In genomic region chr16:31416371-31416770, GRCh38 we compare ENCODE assay signal across 24 cellular contexts. TPM values are rescaled to one million over a fixed set of nuclear protein-coding genes. Genes with fewer than 3 reads are reported as not detected.
"Had no signal": no experiment of that assay in that cellular context is flagged by ENCODE, and none has a peak within 500 bp of the region (broad histone marks: within the 10 kb centered on the region; RNA-seq: fewer than 3 reads in every experiment).

No MANE protein-coding gene starts in this region.

- DNase-seq: IMR-90, Karpas-422, KG1, MG63, NCI-H1092, NCI-H1105 treated with DMSO at 0.1 percent for 48 hours, NCI-H1436, NCI-H187, NCI-H2029, NCI-H2081 treated with DMSO at 0.1 percent for 48 hours, NCI-H2171, NCI-H226, NCI-H446, NCI-H510A, NCI-H524 treated with DMSO at 0.1 percent for 48 hours, NCI-H69, NCI-H774, Right ventricle myocardium superior, RPMI8226, SIG-M5 had no signal

- H3K36me3 ChIP-seq: MG63, SJSA1 had no signal

- H3K27ac ChIP-seq: SJSA1, SK-N-MC had no signal

- H3K4me3 ChIP-seq: MG63, SJSA1, SK-N-MC had no signal

- H3K27me3 ChIP-seq: MG63 had no signal

- ATAC-seq: HepG2 had no signal

- H3K9me3 ChIP-seq: MG63, SJSA1 had no signal

RNA-seq across cellular contexts. Expression of gene COX6A2, which starts 11.8 kb away (rescaled TPM):
- total RNA-seq: HepG2, HT1080, IMR-90, SJSA1 had no signal
- polyA plus RNA-seq: HepG2, IMR-90 had no signal

RNA-seq across cellular contexts. Expression of gene ITGAD, which starts 23.2 kb away (rescaled TPM):
- total RNA-seq: HepG2, HT1080, IMR-90, Right ventricle myocardium superior, SJSA1 had no signal
- polyA plus RNA-seq: HepG2, IMR-90 had no signal

RNA-seq across cellular contexts. Expression of gene ZNF843, which starts 26.2 kb away (rescaled TPM):
- total RNA-seq: HepG2, HT1080 had no signal
